15 cellular contexts compared by ENCODE assay signal in the genomic region with DNA sequence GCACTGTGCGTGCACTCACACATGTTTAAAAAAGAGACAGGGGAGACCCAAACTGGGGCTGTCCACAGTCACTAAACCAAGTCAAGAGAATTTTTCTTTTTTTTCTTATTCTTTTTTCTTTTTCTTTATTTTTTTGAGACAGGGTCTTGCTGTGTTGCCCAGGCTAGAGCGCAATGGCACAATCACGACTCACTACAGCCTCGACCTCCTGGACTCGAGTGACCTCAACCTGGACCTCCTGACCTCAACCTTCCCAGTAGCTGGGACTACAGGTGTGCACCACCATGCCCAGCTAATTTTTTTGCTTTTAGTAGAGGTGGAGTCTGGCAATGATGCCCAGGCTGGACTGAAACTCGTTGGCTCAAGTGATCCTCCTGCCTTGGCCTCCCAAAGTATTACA.
A peak's percentile ranks its signal among the peaks of the same experiment; 100 is the strongest.
DNase-seq lines count a peak whose midpoint lies in the region; ATAC-seq, FAIRE-seq and TF ChIP-seq lines count a peak whose summit lies in the region.
"Had no signal": no experiment of that assay in that cellular context is flagged by ENCODE, and none has a peak within 500 bp of the region (broad histone marks: within the 10 kb centered on the region; RNA-seq: fewer than 3 reads in every experiment).

No MANE protein-coding gene starts in this region.

- dilution Hi-C loops in endothelial cell of umbilical vein (cut with MboI; ENCODE audit: extremely low pct_ligation_motif_present, low sequenced_read_pairs), result no loop called here

- peaks cover 24% of the 10 kb centered on the region for H3K36me3 Mint-ChIP-seq in endodermal cell (ENCODE audit: low read depth)

- peaks cover 26% of the 10 kb centered on the region for H3K4me1 ChIP-seq in A549
- H3K4me1 ChIP-seq in Peyer's patch, result peaks cover 0 to 20% (median 0%) of the 10 kb centered on the region in 4 donors
- peaks cover 38% of the 10 kb centered on the region for H3K4me1 ChIP-seq in endothelial cell of umbilical vein (ENCODE audit: control insufficient read depth, extremely low read depth, insufficient read depth, low read length)
- H3K4me1 ChIP-seq in prostate gland (replicated peaks), result no peaks in the 10 kb centered on the region
- no peaks in the 10 kb centered on the region for H3K4me1 ChIP-seq in endodermal cell (ENCODE audit: control insufficient read depth, insufficient read depth, low read length)

- H3K4me3 Mint-ChIP-seq in endodermal cell, result no peak overlapping the region
- H3K4me3 Mint-ChIP-seq: B cell had no signal

- no peaks in the 10 kb centered on the region for H3K27me3 Mint-ChIP-seq in endodermal cell (ENCODE audit: insufficient read depth)
- H3K27me3 Mint-ChIP-seq: brain had no signal

- H3K79me2 ChIP-seq in endothelial cell of umbilical vein (ENCODE audit: control insufficient read depth, insufficient read depth, low read length), result no peaks in the 10 kb centered on the region

- no peaks in the 10 kb centered on the region for H3K4me1 Mint-ChIP-seq in endodermal cell

- TF ChIP-seq POLR2A in A549 (IDR thresholded peaks at IDR 0.05; ENCODE audit: low read length) (no peak), Peyer's patch (IDR thresholded peaks at IDR 0.05) (no peak), endothelial cell of umbilical vein (IDR thresholded peaks at IDR 0.05; ENCODE audit: low read depth, low read length) (no peak), prostate gland (IDR thresholded peaks at IDR 0.05) (no peak)

- BruUV-seq in endothelial cell of umbilical vein (replicated peaks; lab: Mats Ljungman, UMichigan), result TSS peak; percentile 76

- H3K9me3 ChIP-seq in A549 (no peaks in the 10 kb centered on the region), Peyer's patch (no peaks in the 10 kb centered on the region), endothelial cell of umbilical vein (replicated peaks; ENCODE audit: control insufficient read depth, insufficient read depth, low read length) (no peaks in the 10 kb centered on the region), prostate gland (no peaks in the 10 kb centered on the region), endodermal cell (ENCODE audit: control insufficient read depth, low read length) (no peaks in the 10 kb centered on the region)
- H3K9me3 ChIP-seq: testis had no signal

- peak overlapping the region; percentile 81 for H3K9ac ChIP-seq in endothelial cell of umbilical vein (replicated peaks; ENCODE audit: extremely low read depth, insufficient read depth, low read length)
- no peak overlapping the region for H3K9ac ChIP-seq in endodermal cell (ENCODE audit: extremely low read depth, low read length, poor library complexity, severe bottlenecking)

- CTCF ChIA-PET in A549 (lab: Yijun Ruan, JAX) (no interaction called here), endothelial cell of umbilical vein (lab: Charles Lee) (interaction anchor here (1.4 kb wide), 1 partner anchor 644 kb away, joined by 3 read pairs; no protein-coding TSS in a partner anchor)

- H3K27ac ChIP-seq in A549, result peak overlapping the region; percentile 71 to 89
- H3K27ac ChIP-seq in Peyer's patch, result peak overlapping the region; percentile 49 to 86 (median 66)
- H3K27ac ChIP-seq in endothelial cell of umbilical vein (ENCODE audit: insufficient read depth, low read depth, low read length), result peak overlapping the region; percentile 99
- peak overlapping the region; percentile 76 to 81 for H3K27ac ChIP-seq in prostate gland
- no peak overlapping the region for H3K27ac ChIP-seq in endodermal cell (ENCODE audit: low read depth, low read length)

- no peaks in the 10 kb centered on the region for H3K27me3 ChIP-seq in Peyer's patch
- no peaks in the 10 kb centered on the region for H3K27me3 ChIP-seq in endothelial cell of umbilical vein (ENCODE audit: control insufficient read depth in 2 of 2, insufficient read depth in 2 of 2, low read length in 2 of 2)
- H3K27me3 ChIP-seq in prostate gland (replicated peaks; ENCODE audit: insufficient read depth), result no peaks in the 10 kb centered on the region
- no peaks in the 10 kb centered on the region for H3K27me3 ChIP-seq in endodermal cell (ENCODE audit: control insufficient read depth, insufficient read depth, low read length, poor library complexity, severe bottlenecking)
- H3K27me3 ChIP-seq: testis had no signal

- H3K4me2 ChIP-seq in A549 (peak overlapping the region; percentile 57), endothelial cell of umbilical vein (ENCODE audit: insufficient read depth, low read length) (peak overlapping the region; percentile 32)

- no peaks in the 10 kb centered on the region for H3K9me3 Mint-ChIP-seq in endodermal cell
- H3K9me3 Mint-ChIP-seq: brain had no signal

- H3K27ac Mint-ChIP-seq in endodermal cell, result no peak overlapping the region
- H3K27ac Mint-ChIP-seq: B cell had no signal

- 95% methylated on average over 6 of the region's 6 CpGs for WGBS in A549 (ENCODE audit: missing lambda C conversion rate)
- WGBS in prostate gland, result 82% methylated on average over 6 of the region's 6 CpGs
- WGBS in endodermal cell (ENCODE audit: insufficient coverage in 1 of 2, insufficient read length in 1 of 2), 2 experiments, result 94 to 98% methylated on average over 6 of the region's 6 CpGs

- no peak; a peak in 1 of 6 replicates for ATAC-seq in A549
- no peak for ATAC-seq in GM21423 (IDR thresholded peaks at IDR 0.05; ENCODE audit: unreplicated experiment)

- intact Hi-C loops in endothelial cell of umbilical vein (cut with micrococcal nuclease), result loop anchor here (1.0 to 5.0 kb wide), 14 partner anchors 20 to 860 kb away; no protein-coding TSS in a partner anchor
- intact Hi-C loops in prostate gland (cut with DNase I), result loop anchor here (10.0 kb wide), 1 partner anchor 523 kb away; no protein-coding TSS in a partner anchor

- H4K20me1 ChIP-seq in endothelial cell of umbilical vein (replicated peaks; ENCODE audit: control insufficient read depth, extremely low read depth, insufficient read depth, low read length), result no peaks in the 10 kb centered on the region

- no peak for DNase-seq in A549 (ENCODE audit: low read depth in 1 of 2, low spot score in 1 of 2)
- DNase-seq in Peyer's patch, result no peak
- no peak for DNase-seq in endothelial cell of umbilical vein (ENCODE audit: low read depth, low spot score)
- no peak for DNase-seq in prostate gland (ENCODE audit: low spot score)
- DNase-seq in glomerular visceral epithelial cell (ENCODE audit: extremely low spot score), result no peak
- DNase-seq in endodermal cell, result no peak
- no peak for DNase-seq in DMS53 (lab: John Stamatoyannopoulos, UW)
- DNase-seq: islet precursor cell, NCI-H446 treated with DMSO at 0.1 percent for 48 hours, occipital lobe had no signal

- FAIRE-seq in A549 (lab: Jason Lieb, UNC) (no peak), endothelial cell of umbilical vein (lab: Jason Lieb, UNC) (no peak)
- FAIRE-seq: G401.6 had no signal

- no peak for TF ChIP-seq EP300 in A549 (IDR thresholded peaks at IDR 0.05)

- no peak overlapping the region for H2AFZ ChIP-seq in endothelial cell of umbilical vein (ENCODE audit: low read depth, low read length)

- TF ChIP-seq RAD21 in A549 (conservative IDR thresholded peaks at IDR 0.05 in 1 of 2, IDR thresholded peaks at IDR 0.05 in 1 of 2), result no peak

- no peak overlapping the region for H3K4me3 ChIP-seq in A549
- no peak overlapping the region for H3K4me3 ChIP-seq in Peyer's patch
- H3K4me3 ChIP-seq in endothelial cell of umbilical vein (replicated peaks in 1 of 3; ENCODE audit: insufficient read depth in 1 of 3, low read depth in 1 of 3, low read length in 3 of 3), result no peak overlapping the region
- no peak overlapping the region for H3K4me3 ChIP-seq in prostate gland
- H3K4me3 ChIP-seq in endodermal cell (ENCODE audit: low read length), result no peak overlapping the region
- H3K4me3 ChIP-seq: testis had no signal

- TF ChIP-seq CTCF in A549 (IDR thresholded peaks at IDR 0.05) (no peak), Peyer's patch (IDR thresholded peaks at IDR 0.05) (no peak), endothelial cell of umbilical vein (IDR thresholded peaks at IDR 0.05; ENCODE audit: extremely low read depth in 1 of 2, insufficient read depth in 1 of 2, low read depth in 1 of 2, low read length in 2 of 2) (no peak), prostate gland (IDR thresholded peaks at IDR 0.05) (no peak), endodermal cell (conservative IDR thresholded peaks at IDR 0.05) (no peak)

- no peaks in the 10 kb centered on the region for H3K9me1 ChIP-seq in endothelial cell of umbilical vein (replicated peaks; ENCODE audit: control insufficient read depth, extremely low read depth, insufficient read depth, low read length)

- peaks cover 0 to 13% (median 0%) of the 10 kb centered on the region in 3 donors for H3K36me3 ChIP-seq in Peyer's patch
- H3K36me3 ChIP-seq in endothelial cell of umbilical vein (ENCODE audit: control insufficient read depth in 2 of 2, extremely low read depth in 1 of 2, insufficient read depth in 2 of 2, low read length in 2 of 2), result no peaks in the 10 kb centered on the region
- no peaks in the 10 kb centered on the region for H3K36me3 ChIP-seq in prostate gland
- no peaks in the 10 kb centered on the region for H3K36me3 ChIP-seq in endodermal cell (ENCODE audit: control insufficient read depth, insufficient read depth, low read length)

- POLR2A ChIA-PET in A549 (lab: Yijun Ruan, JAX) (no interaction called here), endothelial cell of umbilical vein (lab: Charles Lee) (no interaction called here)

TF ChIP-seq in A549, 52 proteins besides CTCF, POLR2A, EP300 and RAD21:
- TF ChIP-seq ZC3H11A (IDR thresholded peaks at IDR 0.05) (no peak), HOXA7 (CRISPR knock-in tag; IDR thresholded peaks at IDR 0.05) (0 out of 2 replicates have a peak, but pooled peaks have one; percentile 21), KDM5A (IDR thresholded peaks at IDR 0.05) (no peak), SMC3 (IDR thresholded peaks at IDR 0.05) (no peak), HDAC2 (IDR thresholded peaks at IDR 0.05) (no peak)

TF ChIP-seq in endothelial cell of umbilical vein, 7 proteins besides CTCF, POLR2A, EP300 and RAD21:
- TF ChIP-seq EZH2 (IDR thresholded peaks at IDR 0.05; ENCODE audit: borderline replicate concordance, low read depth, low read length, severe bottlenecking) (no peak), FOS (IDR thresholded peaks at IDR 0.05; ENCODE audit: borderline replicate concordance, insufficient read depth, low read length) (no peak), GATA2 (IDR thresholded peaks at IDR 0.05; ENCODE audit: insufficient read depth, insufficient read length, low read depth, low read length) (no peak), MYC (IDR thresholded peaks at IDR 0.05; ENCODE audit: low read depth, low read length) (no peak), POLR2AphosphoS5 (IDR thresholded peaks at IDR 0.05; ENCODE audit: insufficient read depth, low read depth, low read length) (no peak), JUN (IDR thresholded peaks at IDR 0.05; ENCODE audit: borderline replicate concordance, insufficient read depth, insufficient read length, low read depth) (no peak)
- TF ChIP-seq, protein P1, sequence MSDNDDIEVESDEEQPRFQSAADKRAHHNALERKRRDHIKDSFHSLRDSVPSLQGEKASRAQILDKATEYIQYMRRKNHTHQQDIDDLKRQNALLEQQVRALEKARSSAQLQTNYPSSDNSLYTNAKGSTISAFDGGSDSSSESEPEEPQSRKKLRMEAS (IDR thresholded peaks at IDR 0.05; ENCODE audit: insufficient read depth, insufficient read length), result no peak
TF ChIP-seq in endothelial cell of umbilical vein: peak in this region for 0.
